In the genomic region with DNA sequence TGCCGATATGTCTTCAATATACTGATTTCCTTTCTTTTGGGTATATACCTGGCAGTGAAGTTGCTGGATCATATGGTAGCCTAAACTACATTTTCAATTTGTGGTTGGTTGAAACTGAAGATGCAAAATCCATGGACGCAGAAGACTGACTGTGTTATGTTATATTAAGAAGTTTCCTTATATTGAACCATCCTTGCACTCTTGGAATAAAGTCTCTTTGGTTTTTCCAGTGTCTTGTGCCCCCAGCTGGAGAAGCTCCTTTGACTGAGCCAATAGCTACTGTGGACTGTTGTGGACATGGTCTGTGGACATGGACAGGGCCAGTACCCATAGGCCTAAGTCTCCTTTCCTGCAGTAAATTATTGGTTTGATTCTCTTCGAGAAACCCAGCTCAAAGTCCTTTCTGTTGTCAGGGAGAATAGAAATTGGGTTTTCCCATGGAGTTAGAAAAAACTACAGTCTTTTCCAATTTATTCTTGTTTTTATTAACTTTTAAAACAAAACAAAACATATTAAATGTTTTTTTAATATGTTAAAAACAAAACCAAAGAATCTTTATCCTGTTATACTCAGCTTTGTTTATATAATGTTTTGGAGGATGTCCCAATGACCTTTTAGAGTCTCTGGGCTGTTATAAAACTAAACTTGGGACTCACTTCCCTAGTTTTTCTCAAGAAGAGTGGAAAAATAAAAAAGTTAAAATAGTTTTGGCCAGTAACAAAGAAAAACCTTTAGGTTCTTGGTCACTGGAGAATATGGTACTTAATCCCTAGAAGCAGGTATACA, we compare ENCODE assay signal across 31 cellular contexts. TPM values are rescaled to one million over a fixed set of nuclear protein-coding genes. Genes with fewer than 3 reads are reported as not detected.
"Had no signal": no experiment of that assay in that cellular context is flagged by ENCODE, and none has a peak within 500 bp of the region (broad histone marks: within the 10 kb centered on the region; RNA-seq: fewer than 3 reads in every experiment).

No MANE protein-coding gene starts in this region.

- DNase-seq: activated CD4-positive, alpha-beta T cell treated with anti-CD3 and anti-CD28 coated beads, Interleukin-2, amount 10 ng/mL, durations not matched to agents 24 days and 14 days; activated CD4-positive, alpha-beta T cell treated with anti-CD3 and anti-CD28 coated beads, Interleukin-2, amount 50 U/mL, for 4 hours; activated CD8-positive, alpha-beta T cell treated with anti-CD3 and anti-CD28 coated beads for 36 hours; activated effector memory CD4-positive, alpha-beta T cell treated with anti-CD3 and anti-CD28 coated beads, Interleukin-2, amount 50 U/mL, for 16 hours; activated naive CD4-positive, alpha-beta T cell; activated naive CD4-positive, alpha-beta T cell treated with anti-CD3 and anti-CD28 coated beads, Interleukin-2, amount 50 U/mL, for 16 hours; activated naive CD8-positive, alpha-beta T cell treated with anti-CD3 and anti-CD28 coated beads for 36 hours; activated T-cell treated with anti-CD3 and anti-CD28 coated beads, Interleukin-2, amount 50 U/mL, for 1 hour; activated T-cell treated with anti-CD3 and anti-CD28 coated beads, Interleukin-2, amount 50 U/mL, for 72 hours; amniotic stem cell; aorta; body of pancreas; Kasumi-1; KG1; MG63; NCI-H1048; NCI-H1436 treated with DMSO at 0.1 percent for 48 hours; NCI-H1694 treated with DMSO at 0.1 percent for 48 hours; NCI-H2029; NCI-H345; NCI-H524 treated with DMSO at 0.1 percent for 48 hours; SHP77; SJCRH30 had no signal

- H3K27me3 ChIP-seq: body of pancreas, MG63, SJCRH30 had no signal

- ATAC-seq: activated CD8-positive, alpha-beta T cell treated with anti-CD3 and anti-CD28 coated beads for 36 hours; activated T-cell treated with anti-CD3 and anti-CD28 coated beads, Interleukin-2, amount 50 U/mL, for 72 hours; activated T-helper 17 cell treated with anti-CD3 and anti-CD28 coated beads, Interleukin-2, amount 50 U/mL, for 72 hours; body of pancreas; Panc1 had no signal

- H3K27ac Mint-ChIP-seq: activated CD4-positive, alpha-beta T cell treated with anti-CD3 and anti-CD28 coated beads, Interleukin-2, amount 10 ng/mL, durations not matched to agents 24 days and 14 days; activated CD8-positive, alpha-beta T cell treated with anti-CD3 and anti-CD28 coated beads for 36 hours; activated naive CD8-positive, alpha-beta T cell treated with anti-CD3 and anti-CD28 coated beads for 36 hours; activated T-cell treated with anti-CD3 and anti-CD28 coated beads, Interleukin-2, amount 50 U/mL, for 72 hours; activated T-helper 17 cell treated with anti-CD3 and anti-CD28 coated beads, Interleukin-2, amount 50 U/mL, for 72 hours; IgD-negative memory B cell had no signal

- H3K36me3 Mint-ChIP-seq: activated naive CD8-positive, alpha-beta T cell treated with anti-CD3 and anti-CD28 coated beads for 36 hours; IgD-negative memory B cell had no signal

- H3K4me1 ChIP-seq: body of pancreas, SJCRH30 had no signal

- H3K4me3 ChIP-seq: body of pancreas, MG63, SJCRH30, SK-N-MC had no signal

- H3K36me3 ChIP-seq: MG63, SJCRH30 had no signal

- H3K27me3 Mint-ChIP-seq: activated CD8-positive, alpha-beta T cell treated with anti-CD3 and anti-CD28 coated beads for 36 hours; activated naive CD8-positive, alpha-beta T cell treated with anti-CD3 and anti-CD28 coated beads for 36 hours had no signal

- H3K4me1 Mint-ChIP-seq: activated CD4-positive, alpha-beta T cell treated with anti-CD3 and anti-CD28 coated beads, Interleukin-2, amount 10 ng/mL, durations not matched to agents 24 days and 14 days; activated naive CD8-positive, alpha-beta T cell treated with anti-CD3 and anti-CD28 coated beads for 36 hours; activated T-helper 17 cell treated with anti-CD3 and anti-CD28 coated beads, Interleukin-2, amount 50 U/mL, for 72 hours; IgD-negative memory B cell had no signal

- H3K4me3 Mint-ChIP-seq: activated CD4-positive, alpha-beta T cell treated with anti-CD3 and anti-CD28 coated beads, Interleukin-2, amount 10 ng/mL, durations not matched to agents 24 days and 14 days; activated CD8-positive, alpha-beta T cell treated with anti-CD3 and anti-CD28 coated beads for 36 hours; activated naive CD8-positive, alpha-beta T cell treated with anti-CD3 and anti-CD28 coated beads for 36 hours; activated T-cell treated with anti-CD3 and anti-CD28 coated beads, Interleukin-2, amount 50 U/mL, for 72 hours; activated T-helper 17 cell treated with anti-CD3 and anti-CD28 coated beads, Interleukin-2, amount 50 U/mL, for 72 hours had no signal

- H3K9me3 ChIP-seq: body of pancreas, MG63, SJCRH30 had no signal

- H3K27ac ChIP-seq: body of pancreas, SJCRH30, SK-N-MC had no signal

RNA-seq across cellular contexts. Expression of gene IL34, which starts 15.2 kb away (rescaled TPM):
- total RNA-seq: activated CD8-positive, alpha-beta memory T cell treated with anti-CD3 and anti-CD28 coated beads for 36 hours; activated CD8-positive, alpha-beta T cell treated with anti-CD3 and anti-CD28 coated beads for 36 hours; activated T-helper 17 cell treated with anti-CD3 and anti-CD28 coated beads, Interleukin-2, amount 50 U/mL, for 72 hours; NCI-H460; T-helper 1 cell treated with Interleukin-12 subunit alpha and Interleukin-12 subunit beta and Interleukin-4 antibody, amounts not matched to agents 30 ng/mL and 1 ng/mL, for 36 hours; T-helper 2 cell treated with Interferon-gamma antibody and Interleukin-4, amounts not matched to agents 100 ng/mL and 5 ng/mL, for 36 hours had no signal
